Comparison of ENCODE assay signal across 1 cellular context in the genomic region with DNA sequence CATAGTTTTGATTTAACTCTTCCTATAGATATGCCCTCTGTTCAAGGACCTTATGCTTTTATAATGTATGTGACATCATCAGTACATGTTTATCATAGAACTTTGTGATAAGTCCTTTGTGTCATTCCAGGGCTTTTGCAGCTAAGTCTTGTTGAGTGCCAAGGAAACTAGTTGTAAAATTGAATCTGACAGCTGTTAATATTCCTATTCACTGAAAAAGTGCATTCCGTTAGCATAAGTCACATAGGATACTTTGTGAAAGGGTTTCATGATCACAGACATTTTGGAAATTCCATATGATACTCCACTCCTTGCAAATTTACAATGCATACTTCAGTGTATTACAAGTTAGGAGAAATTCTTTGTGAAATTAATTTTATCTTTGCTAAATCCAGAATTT.
TF ChIP-seq lines count a peak whose summit lies in the region.

No MANE protein-coding gene starts in this region.

TF ChIP-seq in HepG2, 621 proteins besides CTCF, POLR2A, EP300 and RAD21 (continued from another document):
- TF ChIP-seq, protein P1, sequence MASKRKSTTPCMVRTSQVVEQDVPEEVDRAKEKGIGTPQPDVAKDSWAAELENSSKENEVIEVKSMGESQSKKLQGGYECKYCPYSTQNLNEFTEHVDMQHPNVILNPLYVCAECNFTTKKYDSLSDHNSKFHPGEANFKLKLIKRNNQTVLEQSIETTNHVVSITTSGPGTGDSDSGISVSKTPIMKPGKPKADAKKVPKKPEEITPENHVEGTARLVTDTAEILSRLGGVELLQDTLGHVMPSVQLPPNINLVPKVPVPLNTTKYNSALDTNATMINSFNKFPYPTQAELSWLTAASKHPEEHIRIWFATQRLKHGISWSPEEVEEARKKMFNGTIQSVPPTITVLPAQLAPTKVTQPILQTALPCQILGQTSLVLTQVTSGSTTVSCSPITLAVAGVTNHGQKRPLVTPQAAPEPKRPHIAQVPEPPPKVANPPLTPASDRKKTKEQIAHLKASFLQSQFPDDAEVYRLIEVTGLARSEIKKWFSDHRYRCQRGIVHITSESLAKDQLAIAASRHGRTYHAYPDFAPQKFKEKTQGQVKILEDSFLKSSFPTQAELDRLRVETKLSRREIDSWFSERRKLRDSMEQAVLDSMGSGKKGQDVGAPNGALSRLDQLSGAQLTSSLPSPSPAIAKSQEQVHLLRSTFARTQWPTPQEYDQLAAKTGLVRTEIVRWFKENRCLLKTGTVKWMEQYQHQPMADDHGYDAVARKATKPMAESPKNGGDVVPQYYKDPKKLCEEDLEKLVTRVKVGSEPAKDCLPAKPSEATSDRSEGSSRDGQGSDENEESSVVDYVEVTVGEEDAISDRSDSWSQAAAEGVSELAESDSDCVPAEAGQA (IDR thresholded peaks at IDR 0.05; ENCODE audit: low read depth) = no peak
- TF ChIP-seq, protein P1 (CRISPR knock-in tag; IDR thresholded peaks at IDR 0.05; ENCODE audit: borderline replicate concordance) = no peak
TF ChIP-seq in HepG2: peak in this region for 1.
